ENCODE assay signal across 10 cellular contexts in the genomic region with DNA sequence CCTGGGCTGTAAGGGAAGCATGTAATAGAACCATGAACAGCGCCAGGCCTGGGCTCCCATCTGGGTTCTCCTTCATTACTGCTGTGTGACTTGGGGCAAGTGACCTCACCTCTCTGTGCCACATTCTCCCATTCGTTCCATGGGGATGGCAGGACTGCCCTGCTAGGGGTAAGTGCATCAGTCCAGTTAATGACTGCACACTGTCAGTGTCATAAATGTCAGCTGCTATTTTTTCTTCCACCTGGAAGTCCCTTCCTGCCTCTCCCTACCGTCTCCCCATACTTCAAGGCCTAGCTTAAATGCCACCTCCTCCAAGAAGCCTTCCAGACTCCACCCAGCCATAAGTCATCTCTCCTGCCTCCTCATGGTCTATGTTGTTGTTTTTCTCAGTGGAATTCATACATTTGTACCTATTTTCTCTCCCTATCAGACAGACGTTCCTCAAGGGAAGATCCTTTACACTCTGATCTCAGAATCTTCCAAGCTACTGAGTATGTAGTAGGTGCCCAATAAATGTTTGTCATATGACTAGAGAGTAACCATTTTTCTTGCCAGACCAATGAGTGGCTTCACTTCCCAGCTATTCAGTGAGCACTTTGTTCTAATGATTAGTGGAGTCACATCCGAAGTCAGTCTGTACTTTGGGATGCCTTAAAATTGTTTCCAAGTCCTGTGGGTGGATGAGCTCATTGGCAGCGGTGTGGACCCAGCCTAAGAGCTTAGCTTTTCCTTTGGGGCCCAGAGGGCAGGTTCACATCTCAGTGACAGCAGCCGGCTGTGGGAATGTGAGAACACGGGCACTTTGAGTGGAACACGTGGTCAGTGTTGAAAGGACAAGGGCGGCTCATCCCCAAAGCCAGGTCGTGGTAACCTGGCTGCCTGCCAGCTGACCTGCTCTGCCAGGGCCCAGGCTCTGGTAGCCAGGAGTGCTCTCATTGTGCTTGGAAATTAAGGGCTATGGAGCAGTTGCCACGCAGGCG.
DNase-seq lines count a peak whose midpoint lies in the region; ATAC-seq and TF ChIP-seq lines count a peak whose summit lies in the region.
"Had no signal": no experiment of that assay in that cellular context is flagged by ENCODE, and none has a peak within 500 bp of the region (broad histone marks: within the 10 kb centered on the region; RNA-seq: fewer than 3 reads in every experiment).

No MANE protein-coding gene starts in this region.

- H3K23ac ChIP-seq in neuronal stem cell (ENCODE audit: low read depth, low read length, poor library complexity): peak overlapping the region; percentile 28

- no peak overlapping the region for H3K14ac ChIP-seq in neuronal stem cell (ENCODE audit: low read length)

- no peak overlapping the region for H3K4me2 ChIP-seq in neuronal stem cell (ENCODE audit: insufficient read depth, low read length, poor library complexity, severe bottlenecking)

- peak overlapping the region in 3 of 8 donors; percentile 10 to 22 (median 14) for H3K4me3 Mint-ChIP-seq in CD4-positive, alpha-beta memory T cell
- H3K4me3 Mint-ChIP-seq: activated CD4-positive, alpha-beta T cell treated with anti-CD3 and anti-CD28 coated beads for 36 hours had no signal

- H2BK5ac ChIP-seq in neuronal stem cell (ENCODE audit: low read length): no peak overlapping the region

- no peak overlapping the region for H3K27ac ChIP-seq in neuronal stem cell (replicated peaks; ENCODE audit: low read length)
- H3K27ac ChIP-seq in spleen: no peak overlapping the region
- no peak overlapping the region for H3K27ac ChIP-seq in CD4-positive, alpha-beta memory T cell (ENCODE audit: low read depth, low read length)

- no peak overlapping the region for H2BK120ac ChIP-seq in neuronal stem cell (ENCODE audit: low read depth, low read length)

- peaks cover 0 to 3% of the 10 kb centered on the region in 2 donors for H3K36me3 Mint-ChIP-seq in CD4-positive, alpha-beta memory T cell

- H3K4me1 ChIP-seq in neuronal stem cell (ENCODE audit: control insufficient read depth in 2 of 2, insufficient read depth in 1 of 2, low read depth in 1 of 2, low read length in 2 of 2) (peaks cover 25 to 39% of the 10 kb centered on the region in 2 donors), spleen (peaks cover 12 to 32% (median 27%) of the 10 kb centered on the region in 6 donors)
- peaks cover 12% of the 10 kb centered on the region for H3K4me1 ChIP-seq in CD4-positive, alpha-beta memory T cell (ENCODE audit: insufficient read depth, low read length)

- peaks cover 3 to 8% (median 5%) of the 10 kb centered on the region in 4 donors for H3K4me1 Mint-ChIP-seq in CD4-positive, alpha-beta memory T cell

- POLR2A ChIA-PET in CD4-positive, alpha-beta memory T cell (lab: Charles Lee; ENCODE audit: partially characterized antibody): no interaction called here

- TF ChIP-seq POLR2A in spleen (IDR thresholded peaks at IDR 0.05): no peak

- H3K4ac ChIP-seq in neuronal stem cell (ENCODE audit: low read length): no peak overlapping the region

- no peak overlapping the region for H3K9ac ChIP-seq in neuronal stem cell (ENCODE audit: low read depth, low read length, poor library complexity)

- H2BK15ac ChIP-seq in neuronal stem cell (ENCODE audit: low read length): no peak overlapping the region

- H3K27me3 Mint-ChIP-seq in CD4-positive, alpha-beta memory T cell: peaks cover 15 to 17% of the 10 kb centered on the region in 2 donors

- no peak for TF ChIP-seq CTCF in spleen (IDR thresholded peaks at IDR 0.05 in 8 of 11, conservative IDR thresholded peaks at IDR 0.05 in 3 of 11)

- intact Hi-C loops in spleen (cut with DNase I; ENCODE audit: low total_unique reads): no loop called here
- intact Hi-C loops in CD4-positive, alpha-beta memory T cell (cut with micrococcal nuclease): no loop called here

- no peak overlapping the region for H4K91ac ChIP-seq in neuronal stem cell (ENCODE audit: low read depth, low read length, poor library complexity)

- DNase-seq in DMS53 (lab: John Stamatoyannopoulos, UW) (peak; percentile 93), NCI-H2196 treated with DMSO at 0.1 percent for 48 hours (lab: John Stamatoyannopoulos, UW; ENCODE audit: unreplicated experiment) (peak; percentile 45), fibroblast of gingiva (ENCODE audit: low read depth) (peak; percentile 31), neuronal stem cell (ENCODE audit: low spot score) (no peak), spleen (no peak)
- no peak for DNase-seq in CD4-positive, alpha-beta memory T cell
- DNase-seq: activated CD4-positive, alpha-beta T cell treated with anti-CD3 and anti-CD28 coated beads for 36 hours; NK-92 treated with Interleukin-12 subunit alpha and Interleukin-12 subunit beta, amount 100 ng/mL, for 24 hours had no signal

- no peak overlapping the region for H2BK12ac ChIP-seq in neuronal stem cell (ENCODE audit: low read length)

- WGBS in neuronal stem cell (ENCODE audit: extremely low coverage in 2 of 2, insufficient read length in 2 of 2, insufficient replicate concordance in 1 of 2), 2 donors: no CpG with 5 or more reads among the region's 13 CpGs
- WGBS in spleen, 5 donors: 67 to 76% (median 73%) methylated on average over 9 to 13 of the region's 13 CpGs

- CTCF ChIA-PET in CD4-positive, alpha-beta memory T cell (lab: Charles Lee; ENCODE audit: partially characterized antibody): no interaction called here

- no peak overlapping the region for H3K4me3 ChIP-seq in neuronal stem cell (ENCODE audit: low read length in 2 of 2)
- H3K4me3 ChIP-seq in spleen: no peak overlapping the region
- H3K4me3 ChIP-seq in CD4-positive, alpha-beta memory T cell (ENCODE audit: low read length in 2 of 2): no peak overlapping the region

- H3K27me3 ChIP-seq in neuronal stem cell (ENCODE audit: control insufficient read depth in 3 of 3, insufficient read depth in 3 of 3, low read depth in 1 of 3, low read length in 3 of 3) (peaks cover 3 to 33% (median 33%) of the 10 kb centered on the region in 3 experiments), spleen (replicated peaks in 1 of 7) (peaks cover 0 to 47% (median 23%) of the 10 kb centered on the region in 7 donors)
- peaks cover 17% of the 10 kb centered on the region for H3K27me3 ChIP-seq in CD4-positive, alpha-beta memory T cell (ENCODE audit: insufficient read depth, low read length)

- ATAC-seq in GM19455 (IDR thresholded peaks at IDR 0.05; ENCODE audit: unreplicated experiment): no peak
- no peak for ATAC-seq in HG03520 (IDR thresholded peaks at IDR 0.05; ENCODE audit: unreplicated experiment)
- ATAC-seq: activated CD4-positive, alpha-beta T cell treated with anti-CD3 and anti-CD28 coated beads for 36 hours had no signal

- no peaks in the 10 kb centered on the region for H3K9me3 Mint-ChIP-seq in CD4-positive, alpha-beta memory T cell

- no peak overlapping the region for H2AFZ ChIP-seq in neuronal stem cell (ENCODE audit: low read length)

- H3K9me3 ChIP-seq in neuronal stem cell (replicated peaks in 1 of 2; ENCODE audit: control insufficient read depth in 2 of 2, insufficient read depth in 1 of 2, low read depth in 1 of 2, low read length in 2 of 2): peaks cover 0 to 1% of the 10 kb centered on the region in 2 donors
- no peaks in the 10 kb centered on the region for H3K9me3 ChIP-seq in spleen
- H3K9me3 ChIP-seq in CD4-positive, alpha-beta memory T cell (ENCODE audit: control insufficient read depth in 1 of 2, low read length in 2 of 2): no peaks in the 10 kb centered on the region

- no peak overlapping the region for H4K8ac ChIP-seq in neuronal stem cell (ENCODE audit: low read depth, low read length)

- peak overlapping the region; percentile 69 for H2AK5ac ChIP-seq in neuronal stem cell (ENCODE audit: low read depth, low read length)

- no peaks in the 10 kb centered on the region for H3K36me3 ChIP-seq in neuronal stem cell (replicated peaks in 1 of 2; ENCODE audit: control insufficient read depth in 2 of 2, insufficient read depth in 2 of 2, low read length in 2 of 2)
- no peaks in the 10 kb centered on the region for H3K36me3 ChIP-seq in spleen
- no peaks in the 10 kb centered on the region for H3K36me3 ChIP-seq in CD4-positive, alpha-beta memory T cell (ENCODE audit: insufficient read depth, low read length)

- H3K79me1 ChIP-seq in neuronal stem cell (ENCODE audit: low read depth, low read length): no peaks in the 10 kb centered on the region

- H3K18ac ChIP-seq in neuronal stem cell (ENCODE audit: low read length): peak overlapping the region; percentile 67

- peak overlapping the region in 1 of 7 donors; percentile 52 for H3K27ac Mint-ChIP-seq in CD4-positive, alpha-beta memory T cell
- H3K27ac Mint-ChIP-seq: activated CD4-positive, alpha-beta T cell treated with anti-CD3 and anti-CD28 coated beads for 36 hours had no signal

Comparison
In these comparisons a context has a peak if more than half of its experiments do, and no peak if none do; other contexts are left out.
1. DNase-seq: peak in DMS53 (single experiment), NCI-H2196 treated with DMSO at 0.1 percent for 48 hours (single experiment) and fibroblast of gingiva (single experiment); none in neuronal stem cell (single experiment), spleen (single experiment) and CD4-positive, alpha-beta memory T cell (0 of 5).